Comparison of ENCODE assay signal across 21 cellular contexts in genomic region chr20:4451487-4451886, GRCh38.
"Had no signal": no experiment of that assay in that cellular context is flagged by ENCODE, and none has a peak within 500 bp of the region (broad histone marks: within the 10 kb centered on the region; RNA-seq: fewer than 3 reads in every experiment).

No MANE protein-coding gene starts in this region.

- DNase-seq: activated CD8-positive, alpha-beta memory T cell treated with anti-CD3 and anti-CD28 coated beads, Interleukin-2, amount 50 U/mL, for 4 hours; activated CD8-positive, alpha-beta T cell treated with anti-CD3 and anti-CD28 coated beads for 36 hours; activated gamma-delta T cell treated with Interleukin-2 at 50 U/mL for 16 hours; activated naive CD8-positive, alpha-beta T cell treated with anti-CD3 and anti-CD28 coated beads, Interleukin-2, amount 10 ng/mL, durations not matched to agents 7 days and 5 days; activated T-cell treated with anti-CD3 and anti-CD28 coated beads, Interleukin-2, amount 50 U/mL, for 72 hours; caudate nucleus; effector CD4-positive, alpha-beta T cell; hypothalamus; lower lobe of right lung; mucosa of descending colon; natural killer cell; nucleus accumbens; right lobe of liver; spleen; stimulated activated CD4-positive, alpha-beta T cell treated with anti-CD3 and anti-CD28 coated beads, Interleukin-1b, Interleukin-23, amount 100 ng/mL, for 48 hours; T-helper 9 cell; trophoblast cell had no signal

- H3K9me3 ChIP-seq: lower lobe of right lung, mucosa of descending colon, prostate gland, right lobe of liver, spleen had no signal

- H3K27me3 ChIP-seq: right lobe of liver, spleen had no signal

- H3K4me1 ChIP-seq: prostate gland, right lobe of liver had no signal

- ATAC-seq: activated CD8-positive, alpha-beta T cell treated with anti-CD3 and anti-CD28 coated beads for 36 hours; activated T-cell treated with anti-CD3 and anti-CD28 coated beads, Interleukin-2, amount 50 U/mL, for 72 hours; lower lobe of right lung; mucosa of descending colon; natural killer cell; right lobe of liver; stimulated activated memory B cell treated with anti-CD40 and anti-IgM and Interleukin-4, amounts not matched to agents 10 μg/mL and 1 μg/mL and 100 μg/mL, for 72 hours had no signal

- H3K36me3 ChIP-seq: lower lobe of right lung, prostate gland, right lobe of liver, spleen had no signal

- H3K27ac ChIP-seq: lower lobe of right lung, prostate gland, right lobe of liver, spleen, VCaP had no signal

- H3K4me3 ChIP-seq: coronary artery, lower lobe of right lung, mucosa of descending colon, prostate gland, right lobe of liver, spleen had no signal
